ENCODE assay signal across 8 cellular contexts in the genomic region with DNA sequence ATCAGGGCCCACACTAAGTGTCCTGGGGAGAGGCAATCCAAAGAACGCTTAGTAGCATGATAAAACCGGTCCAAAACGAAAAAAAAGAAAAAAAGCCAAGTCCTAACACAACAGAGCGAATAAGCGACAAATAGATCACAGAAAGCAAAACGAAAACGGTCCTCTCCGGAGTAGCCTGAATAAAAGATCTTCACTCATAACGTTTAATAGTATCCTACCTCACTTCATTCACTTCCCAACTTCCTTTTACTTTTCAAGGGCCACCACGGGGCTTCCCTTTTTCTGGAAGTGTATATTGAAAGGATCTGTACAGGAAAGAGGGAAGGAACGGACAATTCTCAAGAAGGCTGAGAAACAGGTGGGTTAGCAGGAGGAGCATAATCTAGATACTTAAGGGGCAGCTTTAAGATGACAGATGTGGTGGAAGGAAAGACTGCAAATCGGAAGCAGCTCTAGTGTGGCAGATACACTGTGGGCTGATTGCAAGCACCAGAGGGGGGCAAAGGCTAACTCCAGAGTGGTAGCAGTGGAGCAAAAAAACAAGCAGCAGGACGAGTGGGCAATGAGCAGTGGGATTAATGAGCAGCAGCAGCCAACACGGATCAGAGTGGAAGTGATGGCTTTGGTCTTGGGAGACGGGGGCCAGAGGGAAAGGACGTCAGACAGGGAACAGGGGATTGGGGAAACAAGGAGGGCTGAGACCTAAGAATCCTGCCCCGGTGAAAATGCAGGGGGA. TPM values are rescaled to one million over a fixed set of nuclear protein-coding genes. Genes with fewer than 3 reads are reported as not detected.
DNase-seq lines count a peak whose midpoint lies in the region; ATAC-seq and TF ChIP-seq lines count a peak whose summit lies in the region.

No MANE protein-coding gene starts in this region.

- peak overlapping the region; percentile 95 for H3K4me2 ChIP-seq in GM23338

- TF ChIP-seq CTCF in GM23338 (conservative IDR thresholded peaks at IDR 0.05; ENCODE audit: low read depth in 2 of 2) = no peak
- no peak for TF ChIP-seq CTCF in sigmoid colon (IDR thresholded peaks at IDR 0.05)

- POLR2A ChIA-PET in activated naive CD8-positive, alpha-beta T cell treated with anti-CD3 and anti-CD28 coated beads, Interleukin-2, amount 10 ng/mL, durations not matched to agents 7 days and 5 days (lab: Charles Lee) = interaction anchor here (0.7 to 0.8 kb wide), 2 partner anchors 55 to 136 kb away, joined by 3 read pairs; no protein-coding TSS in a partner anchor

- peak overlapping the region; percentile 97 for H2AFZ ChIP-seq in GM23338

- peaks cover 11% of the 10 kb centered on the region; the same call in 2 of the 3 replicates for H3K4me1 Mint-ChIP-seq in GM23338
- H3K4me1 Mint-ChIP-seq in activated naive CD8-positive, alpha-beta T cell treated with anti-CD3 and anti-CD28 coated beads, Interleukin-2, amount 10 ng/mL, durations not matched to agents 7 days and 5 days = peaks cover 12% of the 10 kb centered on the region

- H3K36me3 ChIP-seq in GM23338 (ENCODE audit: insufficient read depth) = no peaks in the 10 kb centered on the region
- no peaks in the 10 kb centered on the region for H3K36me3 ChIP-seq in sigmoid colon

- intact Hi-C loops in sigmoid colon (cut with DNase I) = no loop called here

- H3K4me3 ChIP-seq in GM23338 (peak overlapping the region; percentile 78), sigmoid colon (peak overlapping the region; percentile 68 to 82 (median 80))

- H3K9me3 Mint-ChIP-seq in GM23338 = no peaks in the 10 kb centered on the region
- H3K9me3 Mint-ChIP-seq in activated naive CD8-positive, alpha-beta T cell treated with anti-CD3 and anti-CD28 coated beads, Interleukin-2, amount 10 ng/mL, durations not matched to agents 7 days and 5 days = no peaks in the 10 kb centered on the region

- H3K9me2 ChIP-seq in GM23338 (ENCODE audit: insufficient read depth) = no peaks in the 10 kb centered on the region

- peaks cover 5% of the 10 kb centered on the region for H3K27me3 Mint-ChIP-seq in GM23338 (ENCODE audit: insufficient read depth, low read depth, poor library complexity)
- H3K27me3 Mint-ChIP-seq in activated naive CD8-positive, alpha-beta T cell treated with anti-CD3 and anti-CD28 coated beads, Interleukin-2, amount 10 ng/mL, durations not matched to agents 7 days and 5 days = no peaks in the 10 kb centered on the region

- no peaks in the 10 kb centered on the region for H3K9me3 ChIP-seq in sigmoid colon

- H3K27ac ChIP-seq in GM23338 (ENCODE audit: low read depth) = peak overlapping the region; percentile 98
- peak overlapping the region; percentile 92 to 97 (median 94) for H3K27ac ChIP-seq in sigmoid colon

- no peak for TF ChIP-seq EP300 in sigmoid colon (IDR thresholded peaks at IDR 0.05)

- no peaks in the 10 kb centered on the region for H3K36me3 Mint-ChIP-seq in GM23338 (ENCODE audit: low read depth)
- peaks cover 1% of the 10 kb centered on the region for H3K36me3 Mint-ChIP-seq in activated naive CD8-positive, alpha-beta T cell treated with anti-CD3 and anti-CD28 coated beads, Interleukin-2, amount 10 ng/mL, durations not matched to agents 7 days and 5 days

- TF ChIP-seq POLR2A in sigmoid colon (IDR thresholded peaks at IDR 0.05) = no peak

- no peaks in the 10 kb centered on the region for H3F3A ChIP-seq in GM23338 (replicated peaks; ENCODE audit: low read depth)

- DNase-seq in NCI-H1105 treated with DMSO at 0.1 percent for 48 hours (lab: John Stamatoyannopoulos, UW) = peak; percentile 29
- DNase-seq in NCI-H1105 (lab: John Stamatoyannopoulos, UW) = no peak
- DNase-seq in GM23338 (ENCODE audit: low spot score) = peak; percentile 26
- DNase-seq in NCI-H82 (lab: John Stamatoyannopoulos, UW) = peak; percentile 88
- DNase-seq in activated naive CD8-positive, alpha-beta T cell treated with anti-CD3 and anti-CD28 coated beads, Interleukin-2, amount 10 ng/mL, durations not matched to agents 7 days and 5 days = peak; percentile 54
- peak; percentile 27 for DNase-seq in hepatic stellate cell (ENCODE audit: low spot score)
- DNase-seq in sigmoid colon = no peak
- no peak for DNase-seq in stimulated activated naive CD4-positive, alpha-beta T cell treated with Interleukin-2 at 50 U/mL for 16 hours (lab: John Stamatoyannopoulos, UW)

- peaks cover 52% of the 10 kb centered on the region for H3K79me2 ChIP-seq in GM23338 (replicated peaks; ENCODE audit: insufficient read depth)

- ATAC-seq in GM23338 = peak; percentile 4
- ATAC-seq in activated naive CD8-positive, alpha-beta T cell treated with anti-CD3 and anti-CD28 coated beads, Interleukin-2, amount 10 ng/mL, durations not matched to agents 7 days and 5 days (ENCODE audit: low read depth) = peak; percentile 28

- no peaks in the 10 kb centered on the region for H3K27me3 ChIP-seq in GM23338 (ENCODE audit: insufficient read depth)
- H3K27me3 ChIP-seq in sigmoid colon = no peaks in the 10 kb centered on the region

- H3K27ac Mint-ChIP-seq in GM23338 = no peak overlapping the region
- H3K27ac Mint-ChIP-seq in activated naive CD8-positive, alpha-beta T cell treated with anti-CD3 and anti-CD28 coated beads, Interleukin-2, amount 10 ng/mL, durations not matched to agents 7 days and 5 days = no peak overlapping the region

- H3K4me3 Mint-ChIP-seq in GM23338 = no peak overlapping the region
- H3K4me3 Mint-ChIP-seq in activated naive CD8-positive, alpha-beta T cell treated with anti-CD3 and anti-CD28 coated beads, Interleukin-2, amount 10 ng/mL, durations not matched to agents 7 days and 5 days = no peak overlapping the region

- WGBS in sigmoid colon, 2 donors = 0 to 1% methylated on average over 17 of the region's 17 CpGs

- H3K4me1 ChIP-seq in GM23338 (ENCODE audit: insufficient read depth) = peaks cover 10% of the 10 kb centered on the region; the same call in 1 of the 2 replicates
- H3K4me1 ChIP-seq in sigmoid colon = peaks cover 0 to 35% (median 29%) of the 10 kb centered on the region in 4 donors

- H4K20me1 ChIP-seq in GM23338 (replicated peaks; ENCODE audit: insufficient read depth) = peaks cover 25% of the 10 kb centered on the region

TF ChIP-seq in GM23338, 12 proteins besides CTCF, POLR2A, EP300 and RAD21 (continues in another document):
- no peak for TF ChIP-seq CREB1 (CRISPR knock-in tag; IDR thresholded peaks at IDR 0.05; ENCODE audit: low read depth)
- TF ChIP-seq, protein P1, sequence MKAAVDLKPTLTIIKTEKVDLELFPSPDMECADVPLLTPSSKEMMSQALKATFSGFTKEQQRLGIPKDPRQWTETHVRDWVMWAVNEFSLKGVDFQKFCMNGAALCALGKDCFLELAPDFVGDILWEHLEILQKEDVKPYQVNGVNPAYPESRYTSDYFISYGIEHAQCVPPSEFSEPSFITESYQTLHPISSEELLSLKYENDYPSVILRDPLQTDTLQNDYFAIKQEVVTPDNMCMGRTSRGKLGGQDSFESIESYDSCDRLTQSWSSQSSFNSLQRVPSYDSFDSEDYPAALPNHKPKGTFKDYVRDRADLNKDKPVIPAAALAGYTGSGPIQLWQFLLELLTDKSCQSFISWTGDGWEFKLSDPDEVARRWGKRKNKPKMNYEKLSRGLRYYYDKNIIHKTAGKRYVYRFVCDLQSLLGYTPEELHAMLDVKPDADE (IDR thresholded peaks at IDR 0.05) = no peak

RNA-seq across cellular contexts. Expression of a gene that starts 0.9 kb away (rescaled TPM):
- 18.9 and 21.2 TPM in 2 replicates for total RNA-seq in GM23338 (2014; rRNA removed; shearing (Covaris generic))
- polyA plus RNA-seq in GM23338 (2016; fragmentation: Nextera tagmentation; extraction: Ambion mirVana) (22.8 and 26.2 TPM in 2 replicates), sigmoid colon (1 to 10 TPM; 4.2 to 7.2 (median 5.1) TPM)
- 10 to 100 TPM; 24.4 to 25.8 TPM for total RNA-seq in activated naive CD8-positive, alpha-beta T cell treated with anti-CD3 and anti-CD28 coated beads, Interleukin-2, amount 10 ng/mL, durations not matched to agents 7 days and 5 days
- total RNA-seq in sigmoid colon = 10 to 100 TPM; 23.5 to 31.6 (median 27.2) TPM

RNA-seq across cellular contexts. Expression of a gene that starts 48.7 kb away (rescaled TPM):
- 193 and 212 TPM in 2 replicates for total RNA-seq in GM23338 (2014; rRNA removed; shearing (Covaris generic))
- polyA plus RNA-seq in GM23338 (2016; fragmentation: Nextera tagmentation; extraction: Ambion mirVana) = 150 and 152 TPM in 2 replicates
- total RNA-seq in activated naive CD8-positive, alpha-beta T cell treated with anti-CD3 and anti-CD28 coated beads, Interleukin-2, amount 10 ng/mL, durations not matched to agents 7 days and 5 days = 10 to 100 TPM; 84.8 to 92.7 TPM
- total RNA-seq in sigmoid colon = 10 to 100 TPM; 19.9 to 37.5 (median 24.1) TPM
- polyA plus RNA-seq in sigmoid colon = 10 to 100 TPM in 2 of 3 donors, 1 to 10 TPM in 1; 9.5 to 27.8 (median 15.6) TPM

Comparison
In these comparisons a context has a peak if more than half of its experiments do, and no peak if none do; other contexts are left out.
1. DNase-seq: peak in NCI-H1105 treated with DMSO at 0.1 percent for 48 hours (single experiment), GM23338 (single experiment), NCI-H82 (single experiment), activated naive CD8-positive, alpha-beta T cell treated with anti-CD3 and anti-CD28 coated beads, Interleukin-2, amount 10 ng/mL, durations not matched to agents 7 days and 5 days (single experiment) and hepatic stellate cell (single experiment); none in NCI-H1105 (single experiment), sigmoid colon (single experiment) and stimulated activated naive CD4-positive, alpha-beta T cell treated with Interleukin-2 at 50 U/mL for 16 hours (single experiment).